7 cellular contexts compared by ENCODE assay signal in genomic region chr12:402127-402456, GRCh38. TPM values are rescaled to one million over a fixed set of nuclear protein-coding genes. Genes with fewer than 3 reads are reported as not detected.
A peak's percentile ranks its signal among the peaks of the same experiment; 100 is the strongest.
DNase-seq lines count a peak whose midpoint lies in the region; ATAC-seq and TF ChIP-seq lines count a peak whose summit lies in the region.

No MANE protein-coding gene starts in this region.

- H3K4me1 Mint-ChIP-seq in GM23338 (no peaks in the 10 kb centered on the region), natural killer cell (no peaks in the 10 kb centered on the region)

- H3K27me3 Mint-ChIP-seq in GM23338 (ENCODE audit: insufficient read depth, low read depth, poor library complexity) (no peaks in the 10 kb centered on the region), natural killer cell (ENCODE audit: low read depth in 2 of 2) (no peaks in the 10 kb centered on the region)

- peaks cover 4% of the 10 kb centered on the region; the same call in 1 of the 2 replicates for H3K4me1 ChIP-seq in GM23338 (ENCODE audit: insufficient read depth)
- H3K4me1 ChIP-seq in SJSA1 (replicated peaks) = peaks cover 11% of the 10 kb centered on the region
- no peaks in the 10 kb centered on the region for H3K4me1 ChIP-seq in right cardiac atrium (ENCODE audit: control insufficient read depth, insufficient read depth, low read length)
- H3K4me1 ChIP-seq in stomach smooth muscle (ENCODE audit: control insufficient read depth, insufficient read depth, low read length) = peaks cover 9% of the 10 kb centered on the region

- H3K4me2 ChIP-seq in GM23338 = peak overlapping the region; percentile 76

- H3K9me3 ChIP-seq in SJSA1 (replicated peaks) = no peaks in the 10 kb centered on the region
- H3K9me3 ChIP-seq in right cardiac atrium (ENCODE audit: control insufficient read depth, low read length) = no peaks in the 10 kb centered on the region
- no peaks in the 10 kb centered on the region for H3K9me3 ChIP-seq in stomach smooth muscle (ENCODE audit: control insufficient read depth in 2 of 2, low read length in 2 of 2)

- intact Hi-C loops in right cardiac atrium (cut with DNase I) = no loop called here
- intact Hi-C loops in natural killer cell (cut with micrococcal nuclease) = no loop called here

- H3K27ac ChIP-seq in GM23338 (ENCODE audit: low read depth) (peak overlapping the region; percentile 53; the same call in 1 of the 2 replicates), SJSA1 (peak overlapping the region; percentile 7; the same call in 1 of the 2 replicates), right cardiac atrium (ENCODE audit: low read length) (no peak overlapping the region), stomach smooth muscle (ENCODE audit: low read length) (peak overlapping the region; percentile 67)

- no peaks in the 10 kb centered on the region for H3F3A ChIP-seq in GM23338 (replicated peaks; ENCODE audit: low read depth)

- H3K27me3 ChIP-seq in GM23338 (ENCODE audit: insufficient read depth) (no peaks in the 10 kb centered on the region), SJSA1 (replicated peaks) (no peaks in the 10 kb centered on the region), right cardiac atrium (ENCODE audit: control insufficient read depth, insufficient read depth) (no peaks in the 10 kb centered on the region), stomach smooth muscle (ENCODE audit: control insufficient read depth in 1 of 2, insufficient read depth in 2 of 2, low read length in 2 of 2) (no peaks in the 10 kb centered on the region)

- DNase-seq in GM23338 (ENCODE audit: low spot score) = peak; percentile 59
- peak in 1 of 2 experiments; percentile 42 for DNase-seq in SJSA1 (ENCODE audit: low read depth in 1 of 2, low spot score in 2 of 2)
- DNase-seq in right cardiac atrium = no peak
- DNase-seq in natural killer cell = no peak
- no peak for DNase-seq in GM13976 (ENCODE audit: low spot score)

- peaks cover 15% of the 10 kb centered on the region for H3K36me3 Mint-ChIP-seq in GM23338 (ENCODE audit: low read depth)
- H3K36me3 Mint-ChIP-seq in natural killer cell = peaks cover under 1% of the 10 kb centered on the region

- ATAC-seq in GM23338 (peak; percentile 56), right cardiac atrium (no peak), natural killer cell (no peak), HG03565 (IDR thresholded peaks at IDR 0.05; ENCODE audit: unreplicated experiment) (no peak)

- peaks cover 46% of the 10 kb centered on the region for H3K79me2 ChIP-seq in GM23338 (replicated peaks; ENCODE audit: insufficient read depth)

- H3K9me2 ChIP-seq in GM23338 (ENCODE audit: insufficient read depth) = no peaks in the 10 kb centered on the region

- peaks cover 10% of the 10 kb centered on the region for H4K20me1 ChIP-seq in GM23338 (replicated peaks; ENCODE audit: insufficient read depth)

- H3K27ac Mint-ChIP-seq in GM23338 (no peak overlapping the region), natural killer cell (no peak overlapping the region)

- TF ChIP-seq CTCF in GM23338 (conservative IDR thresholded peaks at IDR 0.05; ENCODE audit: low read depth in 2 of 2) (peak; percentile 42 to 45), natural killer cell (IDR thresholded peaks at IDR 0.05) (no peak), GM13976 (IDR thresholded peaks at IDR 0.05; ENCODE audit: borderline replicate concordance, control extremely low read depth, extremely low read depth, insufficient read depth, missing control alignments) (no peak)

- H3K9ac ChIP-seq in stomach smooth muscle (ENCODE audit: low read length in 2 of 2) = peak overlapping the region; percentile 84 to 88

- H3K4me3 ChIP-seq in GM23338 = peak overlapping the region; percentile 72
- H3K4me3 ChIP-seq in SJSA1 = peak overlapping the region; percentile 55
- H3K4me3 ChIP-seq in right cardiac atrium (ENCODE audit: low read length) = peak overlapping the region; percentile 70
- H3K4me3 ChIP-seq in stomach smooth muscle (ENCODE audit: low read length in 2 of 2) = peak overlapping the region; percentile 91 to 95

- H3K9me3 Mint-ChIP-seq in GM23338 (no peaks in the 10 kb centered on the region), natural killer cell (no peaks in the 10 kb centered on the region)

- H3K4me3 Mint-ChIP-seq in GM23338 (no peak overlapping the region), natural killer cell (no peak overlapping the region)

- WGBS in right cardiac atrium = under 1% methylated on average over 6 of the region's 6 CpGs

- H2AFZ ChIP-seq in GM23338 = peak overlapping the region; percentile 53

- in situ Hi-C loops in GM13976 (cut with MboI; ENCODE audit: low sequenced_read_pairs, unreplicated experiment) = no loop called here

- H3K36me3 ChIP-seq in GM23338 (ENCODE audit: insufficient read depth) = no peaks in the 10 kb centered on the region; the same call in none of the 2 replicates
- 0 out of 2 replicates have a peak, but pooled peaks cover 2% of the 10 kb centered on the region for H3K36me3 ChIP-seq in SJSA1
- no peaks in the 10 kb centered on the region for H3K36me3 ChIP-seq in stomach smooth muscle (ENCODE audit: control insufficient read depth in 2 of 2, insufficient read depth in 2 of 2, low read length in 2 of 2)

TF ChIP-seq in GM23338, 12 proteins besides CTCF, POLR2A, EP300 and RAD21:
- TF ChIP-seq EZH2 (IDR thresholded peaks at IDR 0.05; ENCODE audit: low read depth, unreplicated experiment) = no peak
- no peak for TF ChIP-seq JUNB (IDR thresholded peaks at IDR 0.05; ENCODE audit: unreplicated experiment)
- no peak for TF ChIP-seq ZNF331 (CRISPR knock-in tag; IDR thresholded peaks at IDR 0.05; ENCODE audit: low read depth)

RNA-seq across cellular contexts. Expression of gene CCDC77, which starts 0.6 kb away (rescaled TPM):
- total RNA-seq in GM23338 (2014; rRNA removed; shearing (Covaris generic)) = 26.7 and 26.8 TPM in 2 replicates
- polyA plus RNA-seq in GM23338 (2016; fragmentation: Nextera tagmentation; extraction: Ambion mirVana) = 24.7 and 25.0 TPM in 2 replicates
- 20.7 and 21.0 TPM in 2 replicates for total RNA-seq in SJSA1 (2014; rRNA removed; shearing (Covaris generic))
- total RNA-seq in right cardiac atrium = 1 to 10 TPM; 2.9 to 4.1 (median 3.4) TPM
- polyA plus RNA-seq in right cardiac atrium = 3.1 TPM
- 10 to 100 TPM; 10.9 to 18.5 (median 15.1) TPM for total RNA-seq in natural killer cell

RNA-seq across cellular contexts. Expression of gene KDM5A, which starts 13.0 kb away (rescaled TPM):
- 41.6 and 48.3 TPM in 2 replicates for total RNA-seq in GM23338 (2014; rRNA removed; shearing (Covaris generic))
- polyA plus RNA-seq in GM23338 (2016; fragmentation: Nextera tagmentation; extraction: Ambion mirVana) (36.8 and 47.1 TPM in 2 replicates), right cardiac atrium (6.4 TPM)
- 38.1 and 65.3 TPM in 2 replicates for total RNA-seq in SJSA1 (2014; rRNA removed; shearing (Covaris generic))
- total RNA-seq in right cardiac atrium (10 to 100 TPM; 33.6 to 36.8 (median 34.6) TPM), natural killer cell (100 to 1,000 TPM; 175 to 194 (median 184) TPM)

RNA-seq across cellular contexts. Expression of gene B4GALNT3, which starts 57.6 kb away (rescaled TPM):
- 15.8 and 31.3 TPM in 2 replicates for total RNA-seq in GM23338 (2014; rRNA removed; shearing (Covaris generic))
- polyA plus RNA-seq in GM23338 (2016; fragmentation: Nextera tagmentation; extraction: Ambion mirVana) (2.8 and 3.1 TPM in 2 replicates), right cardiac atrium (27.5 TPM)
- total RNA-seq in SJSA1 (2014; rRNA removed; shearing (Covaris generic)) = not detected in 2 replicates
- total RNA-seq in right cardiac atrium (10 to 100 TPM; 22.7 to 50.2 (median 39.4) TPM), natural killer cell (1 to 10 TPM in 1 of 3 donors, under 1 TPM in 1, not detected in 1; 0.93 to 4.2 TPM)

Comparison
In these comparisons a context has a peak if more than half of its experiments do, and no peak if none do; other contexts are left out.
1. CTCF ChIP-seq: peak in GM23338 (2 of 2); none in natural killer cell (single experiment) and GM13976 (single experiment).
2. Peak in every context shown above with its lines, with median percentiles within 50 percentile points of each other: H3K4me3 ChIP-seq.